1 cellular context compared by ENCODE assay signal in genomic region chr12:75727577-75727976, GRCh38.
A peak's percentile ranks its signal among the peaks of the same experiment; 100 is the strongest.
TF ChIP-seq lines count a peak whose summit lies in the region.

No MANE protein-coding gene starts in this region.

TF ChIP-seq in IMR-90, 13 proteins besides CTCF, POLR2A, EP300 and RAD21:
- no peak for TF ChIP-seq RFX5 (IDR thresholded peaks at IDR 0.05; ENCODE audit: low read depth, low read length)
- TF ChIP-seq FOS (IDR thresholded peaks at IDR 0.05; ENCODE audit: low read depth, low read length), result no peak
- TF ChIP-seq BHLHE40 (IDR thresholded peaks at IDR 0.05; ENCODE audit: low read depth, low read length), result no peak
- no peak for TF ChIP-seq CHD1 (IDR thresholded peaks at IDR 0.05; ENCODE audit: low read depth, low read length)
- no peak for TF ChIP-seq MAFK (IDR thresholded peaks at IDR 0.05; ENCODE audit: low read depth, low read length)
- no peak for TF ChIP-seq NFE2L2 (IDR thresholded peaks at IDR 0.05; ENCODE audit: low read depth, low read length)
- peak; percentile 35; the same call in 1 of the 2 replicates for TF ChIP-seq CEBPB (IDR thresholded peaks at IDR 0.05; ENCODE audit: low read depth, low read length)
- TF ChIP-seq SMC3 (IDR thresholded peaks at IDR 0.05; ENCODE audit: low read depth, low read length), result no peak
- TF ChIP-seq MXI1 (IDR thresholded peaks at IDR 0.05; ENCODE audit: borderline replicate concordance, low read depth, low read length), result no peak
TF ChIP-seq in IMR-90: peak in this region for 1.
